In the genomic region with DNA sequence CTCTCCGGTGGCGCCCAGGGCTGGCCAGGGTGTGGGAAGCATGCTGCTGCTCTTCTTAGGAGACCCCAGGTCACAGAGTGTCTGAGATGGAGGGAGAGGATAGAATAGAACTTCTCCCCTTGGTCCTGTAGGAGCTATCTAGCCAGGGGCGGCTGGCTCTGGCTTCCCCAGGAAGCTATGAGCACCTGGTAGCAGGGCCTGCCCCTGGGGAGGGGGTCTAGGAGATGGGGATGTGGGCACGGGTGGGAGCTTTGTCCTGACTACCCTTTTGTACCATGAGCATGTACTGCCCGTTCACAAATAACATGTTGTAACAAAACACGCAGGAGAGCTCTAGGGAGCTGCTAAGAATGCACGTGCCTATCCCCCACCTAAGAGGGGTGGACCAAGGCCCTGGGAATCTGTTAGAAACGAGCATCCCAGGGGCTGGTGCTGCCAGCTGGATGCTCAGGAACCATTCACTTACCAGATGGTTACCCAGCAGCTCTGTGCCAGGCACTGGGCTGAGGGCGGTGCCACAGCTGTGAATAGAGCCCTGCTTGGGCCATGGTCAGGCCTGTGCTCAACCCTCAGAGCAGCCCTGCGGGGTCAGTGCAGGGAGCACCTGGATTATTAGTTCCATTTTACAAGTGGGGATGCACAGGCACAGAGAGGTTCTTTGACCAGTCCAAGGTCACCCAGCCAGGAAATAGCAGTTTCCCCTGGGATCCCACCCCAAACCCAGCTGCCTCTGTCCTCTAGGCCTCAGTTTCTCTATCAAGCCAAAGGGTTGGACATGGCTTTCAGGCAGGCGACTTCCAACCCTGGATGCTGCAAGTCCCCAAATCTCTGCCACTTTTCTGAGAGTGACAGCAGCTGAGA, we compare ENCODE assay signal across 14 cellular contexts. TPM values are rescaled to one million over a fixed set of nuclear protein-coding genes. Genes with fewer than 3 reads are reported as not detected.
DNase-seq lines count a peak whose midpoint lies in the region; ATAC-seq and TF ChIP-seq lines count a peak whose summit lies in the region.
"Had no signal": no experiment of that assay in that cellular context is flagged by ENCODE, and none has a peak within 500 bp of the region (broad histone marks: within the 10 kb centered on the region; RNA-seq: fewer than 3 reads in every experiment).

No MANE protein-coding gene starts in this region.

- POLR2A ChIA-PET in activated B cell treated with CpG ODN at 0.5 μM for 24 hours (lab: Charles Lee), result interaction anchor here (0.8 to 4.0 kb wide), 6 partner anchors 11 to 196 kb away, joined by 3 to 19 read pairs (median 4); partner anchors contain the start of genes DDB2, PSMC3 and SPI1

- H3K4me3 ChIP-seq in subcutaneous abdominal adipose tissue (ENCODE audit: low read depth in 1 of 5, low read length in 5 of 5), result peak overlapping the region in 1 of 5 donors; percentile 82
- H3K4me3 ChIP-seq: mucosa of descending colon had no signal

- CTCF ChIA-PET in activated B cell treated with CpG ODN at 0.5 μM for 24 hours (lab: Charles Lee), result interaction anchor here (1.0 to 4.4 kb wide), 8 partner anchors 11 to 232 kb away, joined by 3 to 67 read pairs (median 4); no protein-coding TSS in a partner anchor

- no peak overlapping the region for H3K4me3 Mint-ChIP-seq in activated CD4-positive, alpha-beta T cell treated with anti-CD3 and anti-CD28 coated beads, Interleukin-2, amount 10 ng/mL, durations not matched to agents 24 days and 14 days
- H3K4me3 Mint-ChIP-seq in activated B cell treated with CpG ODN at 0.5 μM for 24 hours (peak overlapping the region; percentile 48), glutamatergic neuron (ENCODE audit: unreplicated experiment) (peak overlapping the region; percentile 49)

- peaks cover 17% of the 10 kb centered on the region for H3K4me1 Mint-ChIP-seq in activated CD4-positive, alpha-beta T cell treated with anti-CD3 and anti-CD28 coated beads, Interleukin-2, amount 10 ng/mL, durations not matched to agents 24 days and 14 days
- peaks cover 24% of the 10 kb centered on the region for H3K4me1 Mint-ChIP-seq in activated B cell treated with CpG ODN at 0.5 μM for 24 hours
- peaks cover 11% of the 10 kb centered on the region for H3K4me1 Mint-ChIP-seq in glutamatergic neuron (ENCODE audit: low read depth, unreplicated experiment)

- TF ChIP-seq CTCF in activated B cell treated with CpG ODN at 0.5 μM for 24 hours (IDR thresholded peaks at IDR 0.05), result no peak
- no peak for TF ChIP-seq CTCF in glutamatergic neuron (IDR thresholded peaks at IDR 0.05; ENCODE audit: partially characterized antibody, unreplicated experiment)

- peaks cover 8 to 43% (median 39%) of the 10 kb centered on the region in 5 donors for H3K4me1 ChIP-seq in subcutaneous abdominal adipose tissue (ENCODE audit: control insufficient read depth in 5 of 5, insufficient read depth in 5 of 5, low read length in 5 of 5)

- peak overlapping the region in 2 of 5 donors; percentile 31 to 66 for H3K9ac ChIP-seq in subcutaneous abdominal adipose tissue (ENCODE audit: low read length in 5 of 5)

- peak overlapping the region; percentile 40 for H3K27ac Mint-ChIP-seq in activated CD4-positive, alpha-beta T cell treated with anti-CD3 and anti-CD28 coated beads, Interleukin-2, amount 10 ng/mL, durations not matched to agents 24 days and 14 days
- H3K27ac Mint-ChIP-seq in activated B cell treated with CpG ODN at 0.5 μM for 24 hours (no peak overlapping the region), glutamatergic neuron (ENCODE audit: unreplicated experiment) (no peak overlapping the region)

- H3K36me3 ChIP-seq in subcutaneous abdominal adipose tissue (ENCODE audit: control insufficient read depth in 5 of 5, insufficient read depth in 5 of 5, low read length in 5 of 5), result peaks cover 0 to 44% (median 29%) of the 10 kb centered on the region in 5 donors

- no peaks in the 10 kb centered on the region for H3K9me3 ChIP-seq in subcutaneous abdominal adipose tissue (ENCODE audit: control insufficient read depth in 5 of 5, low read length in 5 of 5)
- H3K9me3 ChIP-seq: mucosa of descending colon had no signal

- no peak for DNase-seq in activated CD4-positive, alpha-beta T cell treated with anti-CD3 and anti-CD28 coated beads, Interleukin-2, amount 10 ng/mL, durations not matched to agents 24 days and 14 days
- DNase-seq in activated CD4-positive, alpha-beta T cell treated with anti-CD3 and anti-CD28 coated beads for 1 hour, result no peak
- DNase-seq in activated B cell treated with CpG ODN at 0.5 μM for 24 hours (no peak), glutamatergic neuron (no peak), amniotic stem cell (lab: John Stamatoyannopoulos, UW) (no peak), 8988T (no peak)
- DNase-seq: activated T-cell treated with anti-CD3 and anti-CD28 coated beads, Interleukin-2, amount 50 U/mL, for 48 hours; NCI-H82 had no signal

- H3K27me3 Mint-ChIP-seq in activated CD4-positive, alpha-beta T cell treated with anti-CD3 and anti-CD28 coated beads, Interleukin-2, amount 10 ng/mL, durations not matched to agents 24 days and 14 days, result no peaks in the 10 kb centered on the region
- H3K27me3 Mint-ChIP-seq in activated B cell treated with CpG ODN at 0.5 μM for 24 hours (no peaks in the 10 kb centered on the region), glutamatergic neuron (ENCODE audit: unreplicated experiment) (peaks cover 16% of the 10 kb centered on the region)
- H3K27me3 Mint-ChIP-seq: dendritic cell treated with granulocyte-macrophage colony-stimulating factor and Interleukin-4, amounts not matched to agents 40 ng/mL and 50 ng/mL, for 4 days had no signal

- intact Hi-C loops in activated CD4-positive, alpha-beta T cell treated with anti-CD3 and anti-CD28 coated beads, Interleukin-2, amount 10 ng/mL, durations not matched to agents 24 days and 14 days (cut with micrococcal nuclease), result no loop called here
- intact Hi-C loops in activated B cell treated with CpG ODN at 0.5 μM for 24 hours (cut with micrococcal nuclease), result no loop called here

- no peaks in the 10 kb centered on the region for H3K27me3 ChIP-seq in subcutaneous abdominal adipose tissue (ENCODE audit: control insufficient read depth in 5 of 5, insufficient read depth in 4 of 5, low read length in 5 of 5)

- ATAC-seq in activated B cell treated with CpG ODN at 0.5 μM for 24 hours (ENCODE audit: low read depth), result no peak
- ATAC-seq in GM19023 (IDR thresholded peaks at IDR 0.05; ENCODE audit: unreplicated experiment), result no peak
- ATAC-seq: mucosa of descending colon had no signal

- H3K27ac ChIP-seq in subcutaneous abdominal adipose tissue (ENCODE audit: low read depth, low read length), result peak overlapping the region; percentile 81

- H3K9me3 Mint-ChIP-seq in activated CD4-positive, alpha-beta T cell treated with anti-CD3 and anti-CD28 coated beads, Interleukin-2, amount 10 ng/mL, durations not matched to agents 24 days and 14 days, result no peaks in the 10 kb centered on the region
- H3K9me3 Mint-ChIP-seq in activated B cell treated with CpG ODN at 0.5 μM for 24 hours (no peaks in the 10 kb centered on the region), glutamatergic neuron (ENCODE audit: unreplicated experiment) (peaks cover 10% of the 10 kb centered on the region)
- H3K9me3 Mint-ChIP-seq: dendritic cell treated with granulocyte-macrophage colony-stimulating factor and Interleukin-4, amounts not matched to agents 40 ng/mL and 50 ng/mL, for 4 days had no signal

- peaks cover 16% of the 10 kb centered on the region for H3K36me3 Mint-ChIP-seq in activated CD4-positive, alpha-beta T cell treated with anti-CD3 and anti-CD28 coated beads, Interleukin-2, amount 10 ng/mL, durations not matched to agents 24 days and 14 days (ENCODE audit: low read depth)
- H3K36me3 Mint-ChIP-seq in activated B cell treated with CpG ODN at 0.5 μM for 24 hours (ENCODE audit: low read depth), result peaks cover 21% of the 10 kb centered on the region
- peaks cover 5% of the 10 kb centered on the region for H3K36me3 Mint-ChIP-seq in glutamatergic neuron (ENCODE audit: unreplicated experiment)

RNA-seq across cellular contexts. Expression of gene SLC39A13, which starts 2.2 kb away (rescaled TPM):
- 13.2 and 13.3 TPM in 2 replicates for total RNA-seq in activated CD4-positive, alpha-beta T cell treated with anti-CD3 and anti-CD28 coated beads, Interleukin-2, amount 10 ng/mL, durations not matched to agents 24 days and 14 days
- total RNA-seq in activated B cell treated with CpG ODN at 0.5 μM for 24 hours (27.5 and 28.2 TPM in 2 replicates), glutamatergic neuron (ENCODE audit: unreplicated experiment) (60.0 TPM)

RNA-seq across cellular contexts. Expression of gene PSMC3, which starts 15.6 kb away (rescaled TPM):
- 230 and 234 TPM in 2 replicates for total RNA-seq in activated CD4-positive, alpha-beta T cell treated with anti-CD3 and anti-CD28 coated beads, Interleukin-2, amount 10 ng/mL, durations not matched to agents 24 days and 14 days
- total RNA-seq in activated B cell treated with CpG ODN at 0.5 μM for 24 hours (101 and 126 TPM in 2 replicates), glutamatergic neuron (ENCODE audit: unreplicated experiment) (112 TPM)

RNA-seq across cellular contexts. Expression of gene SPI1, which starts 32.3 kb away (rescaled TPM):
- not detected in 2 replicates for total RNA-seq in activated CD4-positive, alpha-beta T cell treated with anti-CD3 and anti-CD28 coated beads, Interleukin-2, amount 10 ng/mL, durations not matched to agents 24 days and 14 days
- 63.9 and 68.8 TPM in 2 replicates for total RNA-seq in activated B cell treated with CpG ODN at 0.5 μM for 24 hours
- not detected for total RNA-seq in glutamatergic neuron (ENCODE audit: unreplicated experiment)
- total RNA-seq: H1, M059J had no signal

RNA-seq across cellular contexts. Expression of gene RAPSN, which starts 38.3 kb away (rescaled TPM):
- total RNA-seq in activated CD4-positive, alpha-beta T cell treated with anti-CD3 and anti-CD28 coated beads, Interleukin-2, amount 10 ng/mL, durations not matched to agents 24 days and 14 days, result 0.42 and 1.0 TPM in 2 replicates
- 1.1 and 3.5 TPM in 2 replicates for total RNA-seq in activated B cell treated with CpG ODN at 0.5 μM for 24 hours
- 0.54 TPM for total RNA-seq in glutamatergic neuron (ENCODE audit: unreplicated experiment)
- total RNA-seq: M059J had no signal

RNA-seq across cellular contexts. Expression of gene MYBPC3, which starts 58.1 kb away (rescaled TPM):
- not detected in 2 replicates for total RNA-seq in activated CD4-positive, alpha-beta T cell treated with anti-CD3 and anti-CD28 coated beads, Interleukin-2, amount 10 ng/mL, durations not matched to agents 24 days and 14 days
- total RNA-seq in activated B cell treated with CpG ODN at 0.5 μM for 24 hours, result 0.46 and 0.69 TPM in 2 replicates
- not detected for total RNA-seq in glutamatergic neuron (ENCODE audit: unreplicated experiment)
- total RNA-seq: H1, M059J had no signal

Comparison
In these comparisons a context has a peak if more than half of its experiments do, and no peak if none do; other contexts are left out.
1. RNA of gene SPI1, which starts 32.3 kb away (total RNA-seq): 63.9 to 68.8 TPM in activated B cell treated with CpG ODN at 0.5 μM for 24 hours; not detected in glutamatergic neuron (single experiment) and not detected in activated CD4-positive, alpha-beta T cell treated with anti-CD3 and anti-CD28 coated beads, Interleukin-2, amount 10 ng/mL, durations not matched to agents 24 days and 14 days; every median in the first group is over 10 times any median in the second.